ENCODE assay signal across 19 cellular contexts in genomic region chr7:30979027-30979426, GRCh38. TPM values are rescaled to one million over a fixed set of nuclear protein-coding genes. Genes with fewer than 3 reads are reported as not detected.
DNase-seq lines count a peak whose midpoint lies in the region; ATAC-seq and TF ChIP-seq lines count a peak whose summit lies in the region.
"Had no signal": no experiment of that assay in that cellular context is flagged by ENCODE, and none has a peak within 500 bp of the region (broad histone marks: within the 10 kb centered on the region; RNA-seq: fewer than 3 reads in every experiment).

No MANE protein-coding gene starts in this region.

- no peak overlapping the region for H3K4me3 Mint-ChIP-seq in natural killer cell treated with Interleukin-12 subunit alpha and Interleukin-12 subunit beta and Interleukin-15 and Interleukin-18, amount 100 ng/mL, for 72 hours
- H3K4me3 Mint-ChIP-seq: CD8-positive, alpha-beta T cell; IgD-negative memory B cell had no signal

- H3K9me3 Mint-ChIP-seq in natural killer cell treated with Interleukin-12 subunit alpha and Interleukin-12 subunit beta and Interleukin-15 and Interleukin-18, amount 100 ng/mL, for 72 hours: no peaks in the 10 kb centered on the region
- H3K9me3 Mint-ChIP-seq: CD8-positive, alpha-beta T cell; IgD-negative memory B cell had no signal

- H3K27me3 Mint-ChIP-seq in natural killer cell treated with Interleukin-12 subunit alpha and Interleukin-12 subunit beta and Interleukin-15 and Interleukin-18, amount 100 ng/mL, for 72 hours: peaks cover 12 to 35% of the 10 kb centered on the region in 2 donors

- TF ChIP-seq CTCF in omental fat pad (IDR thresholded peaks at IDR 0.05): no peak

- peak; percentile 37 for DNase-seq in activated CD8-positive, alpha-beta memory T cell treated with anti-CD3 and anti-CD28 coated beads for 24 hours
- no peak for DNase-seq in activated CD8-positive, alpha-beta memory T cell treated with anti-CD3 and anti-CD28 coated beads, Interleukin-2, amount 50 U/mL, for 4 hours
- peak; percentile 37 for DNase-seq in ecto neural progenitor cell (ENCODE audit: low spot score)
- peak; percentile 14 for DNase-seq in omental fat pad (ENCODE audit: low spot score)
- no peak for DNase-seq in natural killer cell treated with Interleukin-12 subunit alpha and Interleukin-12 subunit beta and Interleukin-15 and Interleukin-18, amount 100 ng/mL, for 72 hours (ENCODE audit: low spot score)
- DNase-seq in G401 (ENCODE audit: low spot score): no peak
- DNase-seq: 8988T, C1 segment of cervical spinal cord, GOT3, NCI-H1105, NCI-H2029 treated with DMSO at 0.1 percent for 48 hours, NCI-H226, NCI-H510A treated with DMSO at 0.1 percent for 48 hours, NCI-H748 treated with DMSO at 0.1 percent for 48 hours, OCI-M1, SJCRH30 had no signal

- ATAC-seq in omental fat pad (ENCODE audit: low FRiP score) (no peak), HG02763 (IDR thresholded peaks at IDR 0.05; ENCODE audit: unreplicated experiment) (no peak)
- ATAC-seq in natural killer cell treated with Interleukin-12 subunit alpha and Interleukin-12 subunit beta and Interleukin-15 and Interleukin-18, amount 100 ng/mL, for 72 hours: no peak
- ATAC-seq: CD8-positive, alpha-beta T cell had no signal

- H3K27ac Mint-ChIP-seq in natural killer cell treated with Interleukin-12 subunit alpha and Interleukin-12 subunit beta and Interleukin-15 and Interleukin-18, amount 100 ng/mL, for 72 hours: no peak overlapping the region
- H3K27ac Mint-ChIP-seq: CD8-positive, alpha-beta T cell; IgD-negative memory B cell had no signal

- no peaks in the 10 kb centered on the region for H3K36me3 Mint-ChIP-seq in natural killer cell treated with Interleukin-12 subunit alpha and Interleukin-12 subunit beta and Interleukin-15 and Interleukin-18, amount 100 ng/mL, for 72 hours
- H3K36me3 Mint-ChIP-seq: CD8-positive, alpha-beta T cell; IgD-negative memory B cell had no signal

- in situ Hi-C loops in G401 (cut with HindIII; ENCODE audit: low sequenced_read_pairs): no loop called here

- H3K4me1 Mint-ChIP-seq in natural killer cell treated with Interleukin-12 subunit alpha and Interleukin-12 subunit beta and Interleukin-15 and Interleukin-18, amount 100 ng/mL, for 72 hours (ENCODE audit: low read depth in 2 of 2): peaks cover 4 to 11% of the 10 kb centered on the region in 2 donors

RNA-seq across cellular contexts. Expression of gene GHRHR, which starts 15.3 kb away (rescaled TPM):
- total RNA-seq in omental fat pad: not detected
- not detected for total RNA-seq in natural killer cell treated with Interleukin-12 subunit alpha and Interleukin-12 subunit beta and Interleukin-15 and Interleukin-18, amount 100 ng/mL, for 72 hours
- total RNA-seq in G401 (2014; rRNA removed; shearing (Covaris generic)): not detected in 2 replicates
- total RNA-seq: CD8-positive, alpha-beta T cell; SJCRH30 had no signal

Comparison
In these comparisons a context has a peak if more than half of its experiments do, and no peak if none do; other contexts are left out.
1. DNase-seq: peak in activated CD8-positive, alpha-beta memory T cell treated with anti-CD3 and anti-CD28 coated beads for 24 hours (single experiment), ecto neural progenitor cell (single experiment) and omental fat pad (single experiment); none in activated CD8-positive, alpha-beta memory T cell treated with anti-CD3 and anti-CD28 coated beads, Interleukin-2, amount 50 U/mL, for 4 hours (single experiment), natural killer cell treated with Interleukin-12 subunit alpha and Interleukin-12 subunit beta and Interleukin-15 and Interleukin-18, amount 100 ng/mL, for 72 hours (single experiment) and G401 (single experiment).